1 cellular context compared by ENCODE assay signal in the genomic region with DNA sequence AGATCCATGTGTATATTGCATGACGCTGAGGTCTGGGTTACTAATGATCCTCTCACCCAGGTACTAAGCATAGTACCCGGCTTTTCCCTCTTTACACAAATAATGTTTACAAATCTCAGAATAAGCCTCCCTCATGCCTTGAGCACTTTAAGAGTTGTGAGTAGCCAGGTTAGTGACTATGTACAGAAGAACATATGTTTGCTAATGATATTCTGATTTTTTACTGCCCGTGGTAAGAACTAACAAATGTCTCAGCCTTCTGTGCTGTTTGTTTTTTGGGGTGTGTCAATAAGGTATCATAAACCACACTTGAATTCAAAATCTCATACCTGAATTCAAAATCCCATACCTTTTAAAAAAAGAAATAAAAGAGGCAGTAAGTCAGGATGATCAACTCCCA.
TF ChIP-seq lines count a peak whose summit lies in the region.

No MANE protein-coding gene starts in this region.

TF ChIP-seq in WTC11, 78 proteins besides CTCF, POLR2A, EP300 and RAD21 (continued from another document):
- no peak for TF ChIP-seq ZNF512 (CRISPR knock-in tag; IDR thresholded peaks at IDR 0.05; ENCODE audit: borderline replicate concordance)
- TF ChIP-seq ETV6 (CRISPR knock-in tag; IDR thresholded peaks at IDR 0.05), result no peak
- TF ChIP-seq ZBTB21 (CRISPR knock-in tag; IDR thresholded peaks at IDR 0.05; ENCODE audit: borderline replicate concordance), result no peak
- TF ChIP-seq ATF1 (CRISPR knock-in tag; IDR thresholded peaks at IDR 0.05), result no peak
- TF ChIP-seq ZMAT4 (CRISPR knock-in tag; IDR thresholded peaks at IDR 0.05), result no peak
- no peak for TF ChIP-seq CBFB (CRISPR knock-in tag; IDR thresholded peaks at IDR 0.05; ENCODE audit: low read depth)
- no peak for TF ChIP-seq ZNF532 (CRISPR knock-in tag; IDR thresholded peaks at IDR 0.05; ENCODE audit: borderline replicate concordance)
- no peak for TF ChIP-seq HMGXB4 (CRISPR knock-in tag; IDR thresholded peaks at IDR 0.05)
- TF ChIP-seq TP53 (CRISPR knock-in tag; IDR thresholded peaks at IDR 0.05), result no peak
- no peak for TF ChIP-seq CREM (CRISPR knock-in tag; IDR thresholded peaks at IDR 0.05)
- TF ChIP-seq GABPB1 (CRISPR knock-in tag; IDR thresholded peaks at IDR 0.05), result no peak
- TF ChIP-seq ZNF396 (CRISPR knock-in tag; IDR thresholded peaks at IDR 0.05; ENCODE audit: borderline replicate concordance), result no peak
- TF ChIP-seq MXD4 (CRISPR knock-in tag; IDR thresholded peaks at IDR 0.05; ENCODE audit: borderline replicate concordance), result no peak
- no peak for TF ChIP-seq EMX1 (CRISPR knock-in tag; IDR thresholded peaks at IDR 0.05)
- TF ChIP-seq, protein P1, sequence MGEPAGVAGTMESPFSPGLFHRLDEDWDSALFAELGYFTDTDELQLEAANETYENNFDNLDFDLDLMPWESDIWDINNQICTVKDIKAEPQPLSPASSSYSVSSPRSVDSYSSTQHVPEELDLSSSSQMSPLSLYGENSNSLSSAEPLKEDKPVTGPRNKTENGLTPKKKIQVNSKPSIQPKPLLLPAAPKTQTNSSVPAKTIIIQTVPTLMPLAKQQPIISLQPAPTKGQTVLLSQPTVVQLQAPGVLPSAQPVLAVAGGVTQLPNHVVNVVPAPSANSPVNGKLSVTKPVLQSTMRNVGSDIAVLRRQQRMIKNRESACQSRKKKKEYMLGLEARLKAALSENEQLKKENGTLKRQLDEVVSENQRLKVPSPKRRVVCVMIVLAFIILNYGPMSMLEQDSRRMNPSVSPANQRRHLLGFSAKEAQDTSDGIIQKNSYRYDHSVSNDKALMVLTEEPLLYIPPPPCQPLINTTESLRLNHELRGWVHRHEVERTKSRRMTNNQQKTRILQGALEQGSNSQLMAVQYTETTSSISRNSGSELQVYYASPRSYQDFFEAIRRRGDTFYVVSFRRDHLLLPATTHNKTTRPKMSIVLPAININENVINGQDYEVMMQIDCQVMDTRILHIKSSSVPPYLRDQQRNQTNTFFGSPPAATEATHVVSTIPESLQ (CRISPR knock-in tag; IDR thresholded peaks at IDR 0.05), result no peak
- TF ChIP-seq RELA (CRISPR knock-in tag; IDR thresholded peaks at IDR 0.05; ENCODE audit: borderline replicate concordance), result no peak
